8 cellular contexts compared by ENCODE assay signal in the genomic region with DNA sequence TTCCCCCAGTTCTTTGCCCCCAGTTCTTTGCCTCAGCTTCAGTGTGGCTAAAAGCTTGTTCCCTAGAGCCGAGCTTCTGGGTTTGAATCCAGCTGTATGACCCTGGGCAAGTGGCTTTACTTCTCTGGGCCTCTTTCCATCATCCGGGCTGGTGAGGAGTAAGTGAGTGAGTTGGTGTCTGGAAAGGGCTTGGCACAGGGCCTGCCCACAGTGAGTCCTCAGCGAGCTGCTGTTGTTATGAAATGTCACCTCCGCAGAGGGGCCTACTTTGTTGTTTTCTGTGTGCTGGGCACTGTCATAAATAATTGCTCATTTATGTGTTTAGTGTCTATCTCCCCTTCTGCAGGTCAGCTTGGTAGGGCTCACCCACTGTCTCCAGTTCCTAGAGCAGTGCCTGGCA. TPM values are rescaled to one million over a fixed set of nuclear protein-coding genes. Genes with fewer than 3 reads are reported as not detected.
DNase-seq lines count a peak whose midpoint lies in the region; ATAC-seq and TF ChIP-seq lines count a peak whose summit lies in the region.

No MANE protein-coding gene starts in this region.

- peaks cover 73% of the 10 kb centered on the region for H3K4me1 Mint-ChIP-seq in CD4-positive, alpha-beta T cell (ENCODE audit: low read depth)
- H3K4me1 Mint-ChIP-seq in naive B cell: peaks cover 56 to 89% (median 74%) of the 10 kb centered on the region in 3 donors

- H3K27me3 Mint-ChIP-seq in CD4-positive, alpha-beta T cell: no peaks in the 10 kb centered on the region
- H3K27me3 Mint-ChIP-seq in naive B cell: no peaks in the 10 kb centered on the region

- peak overlapping the region; percentile 25 for H3K27ac ChIP-seq in CD4-positive, alpha-beta T cell (ENCODE audit: low read depth, low read length)
- H3K27ac ChIP-seq in KOPT-K1 (ENCODE audit: low read depth, low read length, poor library complexity, severe bottlenecking) (peak overlapping the region; percentile 88), foreskin keratinocyte (no peak overlapping the region)

- H3K4me1 ChIP-seq in foreskin keratinocyte: peaks cover 13% of the 10 kb centered on the region

- no peaks in the 10 kb centered on the region for H3K9me3 Mint-ChIP-seq in CD4-positive, alpha-beta T cell
- no peaks in the 10 kb centered on the region for H3K9me3 Mint-ChIP-seq in naive B cell

- peak overlapping the region; percentile 65 for H3K4me3 Mint-ChIP-seq in CD4-positive, alpha-beta T cell
- peak overlapping the region in 7 of 8 donors; percentile 12 to 76 (median 56) for H3K4me3 Mint-ChIP-seq in naive B cell

- H3K27ac Mint-ChIP-seq in CD4-positive, alpha-beta T cell: peak overlapping the region; percentile 98
- peak overlapping the region; percentile 94 to 99 (median 98) for H3K27ac Mint-ChIP-seq in naive B cell

- CTCF ChIA-PET in CD4-positive, alpha-beta T cell (lab: Charles Lee): interaction anchor here (6.7 kb wide), 1 partner anchor 30 kb away, joined by 42 read pairs; a partner anchor contains a TSS

- no peaks in the 10 kb centered on the region for H3K36me3 Mint-ChIP-seq in CD4-positive, alpha-beta T cell (ENCODE audit: low read depth)
- no peaks in the 10 kb centered on the region for H3K36me3 Mint-ChIP-seq in naive B cell

- peak in 1 of 10 experiments; percentile 13 for DNase-seq in CD4-positive, alpha-beta T cell
- DNase-seq in astrocyte of the hippocampus (ENCODE audit: low read depth, low spot score) (peak; percentile 67), naive B cell (no peak), foreskin keratinocyte (no peak), COR-L47 (lab: John Stamatoyannopoulos, UW) (no peak), LoVo (ENCODE audit: low spot score) (no peak)

- POLR2A ChIA-PET in CD4-positive, alpha-beta T cell (lab: Charles Lee): interaction anchor here (2.4 to 5.6 kb wide), 2 partner anchors 8 to 31 kb away, joined by 7 to 107 read pairs; a partner anchor contains a TSS

- H3K36me3 ChIP-seq in KOPT-K1 (ENCODE audit: insufficient read depth, low read length): no peaks in the 10 kb centered on the region

- no peak for ATAC-seq in CD4-positive, alpha-beta T cell (ENCODE audit: poor library complexity)
- no peak for ATAC-seq in naive B cell (ENCODE audit: low read depth in 2 of 2)
- no peak for ATAC-seq in foreskin keratinocyte
- ATAC-seq in GM21515 (IDR thresholded peaks at IDR 0.05; ENCODE audit: unreplicated experiment): no peak

- intact Hi-C loops in CD4-positive, alpha-beta T cell (cut with DNase I, micrococcal nuclease): loop anchor here (2.0 to 10.0 kb wide), 4 partner anchors 25 to 1949 kb away; a partner anchor contains a TSS

- no peak for TF ChIP-seq CTCF in CD4-positive, alpha-beta T cell (IDR thresholded peaks at IDR 0.05)
- TF ChIP-seq CTCF in foreskin keratinocyte (conservative IDR thresholded peaks at IDR 0.05): no peak

- no peaks in the 10 kb centered on the region for H3K27me3 ChIP-seq in CD4-positive, alpha-beta T cell (ENCODE audit: control insufficient read depth, insufficient read depth, low read length)
- no peaks in the 10 kb centered on the region for H3K27me3 ChIP-seq in foreskin keratinocyte

- H3K9me3 ChIP-seq in CD4-positive, alpha-beta T cell (ENCODE audit: control insufficient read depth, low read length): no peaks in the 10 kb centered on the region
- no peaks in the 10 kb centered on the region for H3K9me3 ChIP-seq in KOPT-K1 (ENCODE audit: insufficient read depth, low read length, poor library complexity, severe bottlenecking)

RNA-seq across cellular contexts. Expression of a gene that starts 31.7 kb away (rescaled TPM):
- total RNA-seq in CD4-positive, alpha-beta T cell: 10 to 100 TPM; 27.8 to 31.2 TPM
- polyA plus RNA-seq in naive B cell (ENCODE audit: low read depth in 6 of 6) (1 to 10 TPM; 4.7 to 9.1 (median 6.2) TPM), foreskin keratinocyte (4.7 and 5.0 TPM in 2 replicates)
- 13.6 and 14.8 TPM in 2 replicates for total RNA-seq in foreskin keratinocyte
